In the genomic region with DNA sequence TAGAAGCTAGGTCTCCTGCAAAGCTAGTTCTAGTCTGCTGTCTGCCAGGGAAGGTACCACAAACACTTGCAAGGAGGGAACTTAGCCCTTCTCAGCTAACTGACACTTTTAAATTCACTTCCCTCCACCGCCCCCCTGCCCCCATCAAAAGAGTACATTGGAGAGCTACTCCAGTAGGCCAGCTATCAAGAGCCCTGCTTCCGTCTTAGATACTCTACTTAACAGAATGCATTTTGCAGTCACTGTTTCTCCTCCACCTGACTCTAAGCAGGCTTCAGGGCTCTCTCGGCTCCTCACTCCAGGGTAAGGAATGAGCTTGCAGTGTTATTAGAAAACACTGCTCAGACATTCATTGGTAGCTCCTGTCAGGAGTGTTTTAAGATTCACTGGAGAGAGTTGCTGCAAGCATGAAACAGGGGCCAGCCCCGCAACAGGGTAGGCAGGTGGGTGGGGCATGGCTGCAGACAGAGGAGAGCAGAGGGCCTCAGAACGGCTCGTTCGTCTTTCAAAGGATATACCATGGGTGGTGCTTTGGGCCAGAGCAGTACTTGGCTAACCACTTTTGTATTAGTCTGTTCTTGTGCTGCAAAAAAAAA, we compare ENCODE assay signal across 38 cellular contexts. TPM values are rescaled to one million over a fixed set of nuclear protein-coding genes. Genes with fewer than 3 reads are reported as not detected.
"Had no signal": no experiment of that assay in that cellular context is flagged by ENCODE, and none has a peak within 500 bp of the region (broad histone marks: within the 10 kb centered on the region; RNA-seq: fewer than 3 reads in every experiment).

No MANE protein-coding gene starts in this region.

- DNase-seq: activated CD4-positive, alpha-beta memory T cell treated with anti-CD3 and anti-CD28 coated beads for 36 hours; activated CD4-positive, alpha-beta T cell treated with anti-CD3 and anti-CD28 coated beads for 36 hours; activated CD4-positive, alpha-beta T cell treated with anti-CD3 and anti-CD28 coated beads, Interleukin-2, amount 50 U/mL, for 1 hour; activated effector memory CD4-positive, alpha-beta T cell treated with anti-CD3 and anti-CD28 coated beads, Interleukin-2, amount 50 U/mL, for 16 hours; activated naive CD4-positive, alpha-beta T cell; activated naive CD4-positive, alpha-beta T cell treated with anti-CD3 and anti-CD28 coated beads, Interleukin-2, amount 50 U/mL, for 16 hours; activated naive CD8-positive, alpha-beta T cell treated with anti-CD3 and anti-CD28 coated beads for 36 hours; activated T-cell treated with anti-CD3 and anti-CD28 coated beads, Interleukin-2, amount 50 U/mL, for 1 hour; activated T-cell treated with anti-CD3 and anti-CD28 coated beads, Interleukin-2, amount 50 U/mL, for 72 hours; amniotic stem cell; aorta; brain microvascular endothelial cell; Karpas-422; KBM-7; NCI-H1105; NCI-H1417 treated with DMSO at 0.1 percent for 48 hours; NCI-H1930; NCI-H2081 treated with DMSO at 0.1 percent for 48 hours; NCI-H510A; NCI-H526; NCI-H748 treated with DMSO at 0.1 percent for 48 hours; NK-92 treated with Interleukin-12 subunit alpha and Interleukin-12 subunit beta, amount 100 ng/mL, for 24 hours; PC-3; SIG-M5; SW 1271; T1000 had no signal

- H3K27ac Mint-ChIP-seq: activated CD4-positive, alpha-beta memory T cell treated with anti-CD3 and anti-CD28 coated beads for 36 hours; activated CD4-positive, alpha-beta T cell treated with anti-CD3 and anti-CD28 coated beads for 36 hours; activated naive CD8-positive, alpha-beta T cell treated with anti-CD3 and anti-CD28 coated beads for 36 hours; activated T-cell treated with anti-CD3 and anti-CD28 coated beads, Interleukin-2, amount 50 U/mL, for 72 hours; activated T-helper 17 cell treated with anti-CD3 and anti-CD28 coated beads, Interleukin-2, amount 50 U/mL, for 72 hours; WTC11 had no signal

- H3K4me1 ChIP-seq: Peyer's patch had no signal

- ATAC-seq: activated CD4-positive, alpha-beta T cell treated with anti-CD3 and anti-CD28 coated beads for 36 hours; activated CD4-positive, CD25-positive, alpha-beta regulatory T cell treated with anti-CD3 and anti-CD28 coated beads, Interleukin-2, amount 50 U/mL, for 24 hours; activated T-cell treated with anti-CD3 and anti-CD28 coated beads, Interleukin-2, amount 50 U/mL, for 72 hours; activated T-helper 17 cell treated with anti-CD3 and anti-CD28 coated beads, Interleukin-2, amount 50 U/mL, for 72 hours; PC-3; Right ventricle myocardium inferior; SK-N-SH treated with all-trans-retinoic acid at 6 μM for 48 hours; WTC11 had no signal

- H3K9me3 ChIP-seq: Peyer's patch had no signal

- H3K36me3 Mint-ChIP-seq: activated CD4-positive, alpha-beta memory T cell treated with anti-CD3 and anti-CD28 coated beads for 36 hours; activated naive CD8-positive, alpha-beta T cell treated with anti-CD3 and anti-CD28 coated beads for 36 hours; WTC11 had no signal

- H3K27ac ChIP-seq: brain microvascular endothelial cell, Peyer's patch, RWPE1 had no signal

- H3K36me3 ChIP-seq: brain microvascular endothelial cell, Peyer's patch had no signal

- H3K27me3 Mint-ChIP-seq: activated naive CD8-positive, alpha-beta T cell treated with anti-CD3 and anti-CD28 coated beads for 36 hours; activated T-helper 17 cell treated with anti-CD3 and anti-CD28 coated beads, Interleukin-2, amount 50 U/mL, for 72 hours had no signal

- H3K9me3 Mint-ChIP-seq: activated CD4-positive, alpha-beta memory T cell treated with anti-CD3 and anti-CD28 coated beads for 36 hours; activated naive CD8-positive, alpha-beta T cell treated with anti-CD3 and anti-CD28 coated beads for 36 hours; activated T-cell treated with anti-CD3 and anti-CD28 coated beads, Interleukin-2, amount 50 U/mL, for 72 hours; activated T-helper 17 cell treated with anti-CD3 and anti-CD28 coated beads, Interleukin-2, amount 50 U/mL, for 72 hours; central memory CD8-positive, alpha-beta T cell had no signal

- H3K4me3 Mint-ChIP-seq: activated CD4-positive, alpha-beta memory T cell treated with anti-CD3 and anti-CD28 coated beads for 36 hours; activated CD4-positive, alpha-beta T cell treated with anti-CD3 and anti-CD28 coated beads for 36 hours; activated naive CD8-positive, alpha-beta T cell treated with anti-CD3 and anti-CD28 coated beads for 36 hours; activated T-cell treated with anti-CD3 and anti-CD28 coated beads, Interleukin-2, amount 50 U/mL, for 72 hours; activated T-helper 17 cell treated with anti-CD3 and anti-CD28 coated beads, Interleukin-2, amount 50 U/mL, for 72 hours; central memory CD8-positive, alpha-beta T cell; WTC11 had no signal

- H3K4me3 ChIP-seq: Peyer's patch had no signal

- H3K4me1 Mint-ChIP-seq: activated CD4-positive, alpha-beta T cell treated with anti-CD3 and anti-CD28 coated beads for 36 hours; activated naive CD8-positive, alpha-beta T cell treated with anti-CD3 and anti-CD28 coated beads for 36 hours; activated T-helper 17 cell treated with anti-CD3 and anti-CD28 coated beads, Interleukin-2, amount 50 U/mL, for 72 hours; central memory CD8-positive, alpha-beta T cell had no signal

- H3K27me3 ChIP-seq: brain microvascular endothelial cell, Peyer's patch had no signal

RNA-seq across cellular contexts. Expression of a gene that starts 57.2 kb away (rescaled TPM):
- total RNA-seq: activated CD4-positive, alpha-beta memory T cell treated with anti-CD3 and anti-CD28 coated beads for 36 hours; activated CD4-positive, alpha-beta T cell treated with anti-CD3 and anti-CD28 coated beads for 36 hours; activated naive CD8-positive, alpha-beta T cell treated with anti-CD3 and anti-CD28 coated beads for 36 hours; activated T-cell treated with anti-CD3 and anti-CD28 coated beads, Interleukin-2, amount 50 U/mL, for 72 hours; activated T-helper 17 cell treated with anti-CD3 and anti-CD28 coated beads, Interleukin-2, amount 50 U/mL, for 72 hours; aorta; MCF 10A; PC-3; Peyer's patch; Right ventricle myocardium inferior; SK-MEL-5; T-helper 1 cell treated with Interleukin-12 subunit alpha and Interleukin-12 subunit beta and Interleukin-4 antibody, amounts not matched to agents 30 ng/mL and 1 ng/mL, for 36 hours; T-helper 2 cell treated with Interferon-gamma antibody and Interleukin-4, amounts not matched to agents 100 ng/mL and 5 ng/mL, for 36 hours; WTC11 had no signal
- polyA plus RNA-seq: aorta had no signal
